Comparison of ENCODE assay signal across 8 cellular contexts in genomic region chrX:21745756-21746155, GRCh38. TPM values are rescaled to one million over a fixed set of nuclear protein-coding genes. Genes with fewer than 3 reads are reported as not detected.
DNase-seq lines count a peak whose midpoint lies in the region; ATAC-seq and TF ChIP-seq lines count a peak whose summit lies in the region.

No MANE protein-coding gene starts in this region.

- TF ChIP-seq RAD21 in neural cell (conservative IDR thresholded peaks at IDR 0.05), result peak; percentile 29

- no peaks in the 10 kb centered on the region for H4K20me1 ChIP-seq in neural cell (ENCODE audit: insufficient read depth)

- peak; percentile 49 for TF ChIP-seq CTCF in neural cell (IDR thresholded peaks at IDR 0.05; ENCODE audit: poor library complexity, severe bottlenecking)

- no peaks in the 10 kb centered on the region for H3K9me2 ChIP-seq in neural cell (ENCODE audit: insufficient read depth, low read length)

- no peak overlapping the region for H2AFZ ChIP-seq in neural cell (ENCODE audit: low read depth, low read length)

- H3K9me3 ChIP-seq in neural cell (ENCODE audit: low read length), result no peaks in the 10 kb centered on the region

- TF ChIP-seq EP300 in neural cell (conservative IDR thresholded peaks at IDR 0.05; ENCODE audit: poor library complexity, severe bottlenecking), result no peak

- H3K27me3 ChIP-seq in neural cell (ENCODE audit: insufficient read depth, low read depth, low read length), result no peaks in the 10 kb centered on the region

- H3K4me3 ChIP-seq in neural cell (ENCODE audit: low read length), result no peak overlapping the region

- peak overlapping the region; percentile 5 for H3K27ac ChIP-seq in neural cell (ENCODE audit: low read length)

- no peaks in the 10 kb centered on the region for H3K79me2 ChIP-seq in neural cell (replicated peaks; ENCODE audit: insufficient read depth, low read length)

- no peaks in the 10 kb centered on the region for H3F3A ChIP-seq in neural cell (ENCODE audit: insufficient read depth, low read length, poor library complexity, severe bottlenecking)

- ATAC-seq in GM18498 (IDR thresholded peaks at IDR 0.05; ENCODE audit: unreplicated experiment) (no peak), HG02588 (IDR thresholded peaks at IDR 0.05; ENCODE audit: unreplicated experiment) (no peak)

- H3K4me2 ChIP-seq in neural cell (ENCODE audit: low read length), result no peak overlapping the region

- H3K36me3 ChIP-seq in neural cell (ENCODE audit: insufficient read depth, low read length), result no peaks in the 10 kb centered on the region

- no peak overlapping the region for H3K9ac ChIP-seq in neural cell (ENCODE audit: low read length)

- peak; percentile 73 for DNase-seq in DMS 273 (lab: John Stamatoyannopoulos, UW; ENCODE audit: unreplicated experiment)
- DNase-seq in DMS 273 treated with DMSO at 0.1 percent for 48 hours (lab: John Stamatoyannopoulos, UW), result no peak
- peak; percentile 58 for DNase-seq in HT-29 (ENCODE audit: low spot score)
- DNase-seq in activated CD4-positive, CD25-positive, alpha-beta regulatory T cell treated with anti-CD3 and anti-CD28 coated beads, Interleukin-2, amount 50 U/mL, for 16 hours (ENCODE audit: low read depth, low spot score), result peak; percentile 2
- peak; percentile 46 for DNase-seq in dermis blood vessel endothelial cell

TF ChIP-seq in neural cell, 6 proteins besides CTCF, POLR2A, EP300 and RAD21:
- TF ChIP-seq SMC3 (conservative IDR thresholded peaks at IDR 0.05; ENCODE audit: poor library complexity), result peak; percentile 31
- TF ChIP-seq TAF1 (IDR thresholded peaks at IDR 0.05; ENCODE audit: low read depth), result no peak

RNA-seq across cellular contexts. Expression of gene SMPX, which starts 12.2 kb away (rescaled TPM):
- not detected in 2 replicates for total RNA-seq in HT-29 (2014; rRNA removed; shearing (Covaris generic))
- total RNA-seq in dermis blood vessel endothelial cell, result not detected in 2 replicates
- 0.53 TPM in 1 of 2 replicates, not detected in the other for polyA plus RNA-seq in neural cell
- not detected in 2 replicates for polyA minus RNA-seq in neural cell
